1 cellular context compared by ENCODE assay signal in genomic region chr17:60087882-60088669, GRCh38.
TF ChIP-seq lines count a peak whose summit lies in the region.

No MANE protein-coding gene starts in this region.

TF ChIP-seq in GM23338, 12 proteins besides CTCF, POLR2A, EP300 and RAD21 (continued from another document):
- no peak for TF ChIP-seq ZNF462 (CRISPR knock-in tag; IDR thresholded peaks at IDR 0.05)
- no peak for TF ChIP-seq CREB1 (CRISPR knock-in tag; IDR thresholded peaks at IDR 0.05; ENCODE audit: low read depth)
- TF ChIP-seq EZH2phosphoT487 (IDR thresholded peaks at IDR 0.05; ENCODE audit: unreplicated experiment) = no peak
- TF ChIP-seq JUNB (IDR thresholded peaks at IDR 0.05; ENCODE audit: unreplicated experiment) = no peak
- TF ChIP-seq STAT1 (IDR thresholded peaks at IDR 0.05; ENCODE audit: unreplicated experiment) = no peak
- no peak for TF ChIP-seq ZNF331 (CRISPR knock-in tag; IDR thresholded peaks at IDR 0.05; ENCODE audit: low read depth)
